Comparison of ENCODE assay signal across 2 cellular contexts in genomic region chr1:233238884-233239432, GRCh38.
TF ChIP-seq lines count a peak whose summit lies in the region.

No MANE protein-coding gene starts in this region.

TF ChIP-seq in A549, 52 proteins besides CTCF, POLR2A, EP300 and RAD21 (continued from another document):
- TF ChIP-seq JUNB (IDR thresholded peaks at IDR 0.05) (no peak), MAFK (IDR thresholded peaks at IDR 0.05; ENCODE audit: partially characterized antibody) (peak; percentile 75)
TF ChIP-seq in A549: peak in this region for 2.

TF ChIP-seq in IMR-90, 13 proteins besides CTCF, POLR2A, EP300 and RAD21:
- TF ChIP-seq ELK1 (IDR thresholded peaks at IDR 0.05; ENCODE audit: borderline replicate concordance, low read depth, low read length) (no peak), CHD1 (IDR thresholded peaks at IDR 0.05; ENCODE audit: low read depth, low read length) (no peak), MAZ (IDR thresholded peaks at IDR 0.05; ENCODE audit: borderline replicate concordance, low read depth, low read length) (no peak), MAFK (IDR thresholded peaks at IDR 0.05; ENCODE audit: low read depth, low read length) (no peak), MXI1 (IDR thresholded peaks at IDR 0.05; ENCODE audit: borderline replicate concordance, low read depth, low read length) (no peak), BHLHE40 (IDR thresholded peaks at IDR 0.05; ENCODE audit: low read depth, low read length) (no peak), NFE2L2 (IDR thresholded peaks at IDR 0.05; ENCODE audit: low read depth, low read length) (no peak), RFX5 (IDR thresholded peaks at IDR 0.05; ENCODE audit: low read depth, low read length) (no peak), RCOR1 (IDR thresholded peaks at IDR 0.05; ENCODE audit: insufficient replicate concordance, low read length) (no peak), USF2 (IDR thresholded peaks at IDR 0.05; ENCODE audit: low read depth, low read length) (no peak), SMC3 (IDR thresholded peaks at IDR 0.05; ENCODE audit: low read depth, low read length) (no peak)
TF ChIP-seq in IMR-90: peak in this region for 0.
